ENCODE assay signal across 17 cellular contexts in genomic region chr2:7953184-7953583, GRCh38.
DNase-seq lines count a peak whose midpoint lies in the region; ATAC-seq, FAIRE-seq and TF ChIP-seq lines count a peak whose summit lies in the region.
"Had no signal": no experiment of that assay in that cellular context is flagged by ENCODE, and none has a peak within 500 bp of the region (broad histone marks: within the 10 kb centered on the region; RNA-seq: fewer than 3 reads in every experiment).

No MANE protein-coding gene starts in this region.

- no peaks in the 10 kb centered on the region for H3K27me3 Mint-ChIP-seq in GM23338 (ENCODE audit: insufficient read depth, low read depth, poor library complexity)

- H2BK12ac ChIP-seq in H1 (ENCODE audit: low read depth, low read length), result no peak overlapping the region

- no peak overlapping the region for H3K14ac ChIP-seq in H1 (ENCODE audit: insufficient read length)

- H2BK5ac ChIP-seq in H1 (ENCODE audit: low read depth, low read length), result no peak overlapping the region

- no peak overlapping the region for H3K4me3 Mint-ChIP-seq in GM23338
- H3K4me3 Mint-ChIP-seq: T-helper 1 cell treated with Interleukin-12 subunit alpha and Interleukin-12 subunit beta and Interleukin-4 antibody, amounts not matched to agents 30 μg/mL and 1 μg/mL, for 36 hours had no signal

- H3F3A ChIP-seq in GM23338 (replicated peaks; ENCODE audit: low read depth), result no peaks in the 10 kb centered on the region
- no peaks in the 10 kb centered on the region for H3F3A ChIP-seq in MM.1S (ENCODE audit: insufficient read depth, low read length)

- no peak overlapping the region for H2BK20ac ChIP-seq in H1 (ENCODE audit: low read length)

- H3K27ac ChIP-seq in GM23338 (ENCODE audit: low read depth) (no peak overlapping the region), H1 (ENCODE audit: low read depth, low read length) (no peak overlapping the region), MM.1S (ENCODE audit: low read length) (no peak overlapping the region)
- H3K27ac ChIP-seq: HL-60, KMS-11 had no signal

- H3K9me3 ChIP-seq in H1 (ENCODE audit: insufficient read depth in 2 of 2, low read depth in 1 of 2, low read length in 1 of 2), result no peaks in the 10 kb centered on the region
- no peaks in the 10 kb centered on the region for H3K9me3 ChIP-seq in MM.1S (replicated peaks; ENCODE audit: insufficient read depth, low read length)

- no peak overlapping the region for H4K91ac ChIP-seq in H1 (replicated peaks; ENCODE audit: insufficient read length, low read length)

- no peak overlapping the region for H2AK5ac ChIP-seq in H1 (ENCODE audit: low read depth, low read length)

- peak overlapping the region; percentile 76; the same call in 1 of the 2 replicates for H2AFZ ChIP-seq in GM23338
- H2AFZ ChIP-seq in H1 (ENCODE audit: low read length), result 0 out of 2 replicates have a peak overlapping the region, but pooled peaks have one; percentile 23
- H2AFZ ChIP-seq in MM.1S (ENCODE audit: low read length), result no peak overlapping the region

- H3K79me2 ChIP-seq in GM23338 (replicated peaks; ENCODE audit: insufficient read depth), result no peaks in the 10 kb centered on the region
- no peaks in the 10 kb centered on the region for H3K79me2 ChIP-seq in H1 (ENCODE audit: control insufficient read depth in 1 of 2, insufficient read depth in 2 of 2, low read length in 2 of 2)
- no peaks in the 10 kb centered on the region for H3K79me2 ChIP-seq in MM.1S (ENCODE audit: low read length)

- ATAC-seq in GM23338 (no peak), GM18868 (IDR thresholded peaks at IDR 0.05; ENCODE audit: unreplicated experiment) (no peak), GM19395 (IDR thresholded peaks at IDR 0.05; ENCODE audit: unreplicated experiment) (no peak), GM21390 (IDR thresholded peaks at IDR 0.05; ENCODE audit: unreplicated experiment) (no peak)
- ATAC-seq: HCT116 had no signal

- TF ChIP-seq POLR2A in H1 (IDR thresholded peaks at IDR 0.05; ENCODE audit: control extremely low read depth in 1 of 2, low read depth in 2 of 2, low read length in 2 of 2), result no peak

- CTCF ChIA-PET in H1 (lab: Charles Lee; ENCODE audit: partially characterized antibody), result no interaction called here

- H3K36me3 ChIP-seq in GM23338 (ENCODE audit: insufficient read depth) (no peaks in the 10 kb centered on the region), H1 (ENCODE audit: control insufficient read depth in 2 of 4, insufficient read depth in 4 of 4, low read length in 3 of 4) (no peaks in the 10 kb centered on the region), MM.1S (replicated peaks; ENCODE audit: insufficient read depth, low read length) (no peaks in the 10 kb centered on the region)

- H3K4me2 ChIP-seq in GM23338, result no peak overlapping the region
- no peak overlapping the region for H3K4me2 ChIP-seq in H1 (ENCODE audit: insufficient read depth in 1 of 2, low read depth in 2 of 2, low read length in 2 of 2)
- no peak overlapping the region for H3K4me2 ChIP-seq in MM.1S (ENCODE audit: low read depth, low read length)
- H3K4me2 ChIP-seq: KMS-11 had no signal

- TF ChIP-seq EP300 in H1 (IDR thresholded peaks at IDR 0.05; ENCODE audit: borderline replicate concordance in 1 of 2, low read depth in 2 of 2, low read length in 2 of 2), result no peak

- 95% methylated on average over 6 of the region's 6 CpGs; no CpG with 5 or more reads in 1 of the 2 experiments for WGBS in H1 (ENCODE audit: extremely low coverage in 1 of 2, insufficient coverage in 1 of 2, insufficient read length in 1 of 2, insufficient replicate concordance in 2 of 2, low coverage in 1 of 2, low lambda C conversion rate in 2 of 2, missing lambda C conversion rate in 1 of 2), 2 experiments

- H2BK120ac ChIP-seq in H1 (replicated peaks; ENCODE audit: low read depth, low read length), result no peak overlapping the region

- peak; percentile 85 for DNase-seq in COR-L47 (lab: John Stamatoyannopoulos, UW)
- no peak for DNase-seq in GM23338 (ENCODE audit: low spot score)
- peak; percentile 84 for DNase-seq in NCI-H69 (lab: John Stamatoyannopoulos, UW)
- DNase-seq in H1 (ENCODE audit: low read depth in 1 of 2, low spot score in 2 of 2), result no peak
- no peak for DNase-seq in MM.1S
- DNase-seq: C1 segment of cervical spinal cord, DND-41, NCI-H187, NCI-H526, OCI-M1 had no signal

- no peak overlapping the region for H3K18ac ChIP-seq in H1 (ENCODE audit: extremely low read depth, low read length)

- no peaks in the 10 kb centered on the region; the same call in 2 of the 3 replicates for H3K9me3 Mint-ChIP-seq in GM23338
- H3K9me3 Mint-ChIP-seq: T-helper 1 cell treated with Interleukin-12 subunit alpha and Interleukin-12 subunit beta and Interleukin-4 antibody, amounts not matched to agents 30 μg/mL and 1 μg/mL, for 36 hours had no signal

- TF ChIP-seq CTCF in GM23338 (conservative IDR thresholded peaks at IDR 0.05; ENCODE audit: low read depth in 2 of 2) (no peak), H1 (IDR thresholded peaks at IDR 0.05; ENCODE audit: control extremely low read depth in 1 of 3, insufficient read depth in 1 of 3, low read depth in 1 of 3, low read length in 3 of 3) (no peak), MM.1S (IDR thresholded peaks at IDR 0.05; ENCODE audit: low read length) (no peak)

- no peak overlapping the region for H3K9ac ChIP-seq in H1 (replicated peaks in 1 of 4; ENCODE audit: extremely low read depth in 1 of 4, low read depth in 3 of 4, low read length in 3 of 4)
- no peak overlapping the region for H3K9ac ChIP-seq in MM.1S (ENCODE audit: low read length)
- H3K9ac ChIP-seq: KMS-11 had no signal

- no peak overlapping the region for H3K4me3 ChIP-seq in GM23338
- no peak overlapping the region for H3K4me3 ChIP-seq in H1 (ENCODE audit: extremely low read depth in 1 of 4, insufficient read depth in 2 of 4, low read depth in 3 of 4, low read length in 4 of 4)
- H3K4me3 ChIP-seq in MM.1S (ENCODE audit: low read length), result no peak overlapping the region

- FAIRE-seq in H1 (lab: Jason Lieb, UNC), result no peak

- H3K56ac ChIP-seq in H1 (replicated peaks; ENCODE audit: insufficient read length, low read depth, low read length), result no peak overlapping the region

- no peak overlapping the region for H3K27ac Mint-ChIP-seq in GM23338
- H3K27ac Mint-ChIP-seq: T-helper 1 cell treated with Interleukin-12 subunit alpha and Interleukin-12 subunit beta and Interleukin-4 antibody, amounts not matched to agents 30 μg/mL and 1 μg/mL, for 36 hours had no signal

- TF ChIP-seq RAD21 in H1 (IDR thresholded peaks at IDR 0.05 in 1 of 2, conservative IDR thresholded peaks at IDR 0.05 in 1 of 2; ENCODE audit: low read depth in 2 of 2, low read length in 2 of 2), result no peak

- H2BK15ac ChIP-seq in H1 (ENCODE audit: low read length), result no peak overlapping the region

- no peaks in the 10 kb centered on the region; the same call in 1 of the 2 replicates for H3K23me2 ChIP-seq in H1 (ENCODE audit: low read depth, low read length)

- H4K20me1 ChIP-seq in GM23338 (replicated peaks; ENCODE audit: insufficient read depth) (no peaks in the 10 kb centered on the region), H1 (replicated peaks in 1 of 2; ENCODE audit: control insufficient read depth in 1 of 2, insufficient read depth in 2 of 2, low read length in 2 of 2) (no peaks in the 10 kb centered on the region), MM.1S (ENCODE audit: insufficient read depth, low read length) (no peaks in the 10 kb centered on the region)

- no peaks in the 10 kb centered on the region for H3K36me3 Mint-ChIP-seq in GM23338 (ENCODE audit: low read depth)

- H4K8ac ChIP-seq in H1 (ENCODE audit: extremely low read depth, insufficient read depth, low read length), result no peak overlapping the region

- 0 out of 3 replicates have a peak, but pooled peaks cover 3% of the 10 kb centered on the region for H3K4me1 Mint-ChIP-seq in GM23338

- H3K79me1 ChIP-seq in H1 (ENCODE audit: low read depth, low read length), result no peaks in the 10 kb centered on the region

- H4K5ac ChIP-seq in H1 (ENCODE audit: insufficient read length, low read depth, low read length), result no peak overlapping the region

- H3K9me2 ChIP-seq in GM23338 (ENCODE audit: insufficient read depth) (peaks cover 5% of the 10 kb centered on the region; the same call in 1 of the 2 replicates), MM.1S (replicated peaks; ENCODE audit: insufficient read depth, low read length) (no peaks in the 10 kb centered on the region)

- H3K23ac ChIP-seq in H1 (ENCODE audit: insufficient read length), result no peak overlapping the region

- H3K4me1 ChIP-seq in GM23338 (ENCODE audit: insufficient read depth) (no peaks in the 10 kb centered on the region; the same call in 1 of the 2 replicates), H1 (replicated peaks in 1 of 4; ENCODE audit: control insufficient read depth in 3 of 4, insufficient read depth in 4 of 4, low read length in 3 of 4) (0 out of 7 replicates have a peak, but pooled peaks cover 0 to 1% (median 0%) of the 10 kb centered on the region in 4 experiments), MM.1S (ENCODE audit: low read length) (no peaks in the 10 kb centered on the region)

- POLR2A ChIA-PET in H1 (lab: Charles Lee; ENCODE audit: partially characterized antibody), result no interaction called here

- H3K27me3 ChIP-seq in GM23338 (ENCODE audit: insufficient read depth) (no peaks in the 10 kb centered on the region), H1 (replicated peaks in 1 of 4; ENCODE audit: control insufficient read depth in 3 of 4, extremely low read depth in 1 of 4, insufficient read depth in 3 of 4, low read length in 3 of 4) (no peaks in the 10 kb centered on the region), MM.1S (replicated peaks; ENCODE audit: insufficient read depth, low read length) (no peaks in the 10 kb centered on the region)

- no peak overlapping the region for H3K4ac ChIP-seq in H1 (replicated peaks; ENCODE audit: insufficient read length, low read depth, low read length)

TF ChIP-seq in GM23338, 12 proteins besides CTCF, POLR2A, EP300 and RAD21 (continues in another document):
- TF ChIP-seq ETS1 (IDR thresholded peaks at IDR 0.05), result no peak

TF ChIP-seq in H1, 55 proteins besides CTCF, POLR2A, EP300 and RAD21:
- TF ChIP-seq RFX5 (IDR thresholded peaks at IDR 0.05; ENCODE audit: borderline replicate concordance, low read depth, low read length) (no peak), NANOG (IDR thresholded peaks at IDR 0.05; ENCODE audit: insufficient read depth, low read depth, low read length, poor library complexity, severe bottlenecking) (no peak), TAF1 (IDR thresholded peaks at IDR 0.05; ENCODE audit: low read depth, low read length) (no peak), CHD2 (IDR thresholded peaks at IDR 0.05; ENCODE audit: low read length) (no peak), FOSL1 (IDR thresholded peaks at IDR 0.05; ENCODE audit: insufficient read depth, low read depth, low read length) (no peak), SAP30 (IDR thresholded peaks at IDR 0.05; ENCODE audit: insufficient read depth, insufficient replicate concordance, low read length) (no peak), EGR1 (IDR thresholded peaks at IDR 0.05; ENCODE audit: borderline replicate concordance, low read depth, low read length) (no peak), SP2 (IDR thresholded peaks at IDR 0.05; ENCODE audit: low read length) (no peak), ASH2L (IDR thresholded peaks at IDR 0.05; ENCODE audit: low read length) (no peak)

Comparison
In these comparisons a context has a peak if more than half of its experiments do, and no peak if none do; other contexts are left out.
1. DNase-seq: peak in COR-L47 (single experiment) and NCI-H69 (single experiment); none in GM23338 (single experiment), H1 (0 of 2) and MM.1S (single experiment).